Comparison of ENCODE assay signal across 17 cellular contexts in the genomic region with DNA sequence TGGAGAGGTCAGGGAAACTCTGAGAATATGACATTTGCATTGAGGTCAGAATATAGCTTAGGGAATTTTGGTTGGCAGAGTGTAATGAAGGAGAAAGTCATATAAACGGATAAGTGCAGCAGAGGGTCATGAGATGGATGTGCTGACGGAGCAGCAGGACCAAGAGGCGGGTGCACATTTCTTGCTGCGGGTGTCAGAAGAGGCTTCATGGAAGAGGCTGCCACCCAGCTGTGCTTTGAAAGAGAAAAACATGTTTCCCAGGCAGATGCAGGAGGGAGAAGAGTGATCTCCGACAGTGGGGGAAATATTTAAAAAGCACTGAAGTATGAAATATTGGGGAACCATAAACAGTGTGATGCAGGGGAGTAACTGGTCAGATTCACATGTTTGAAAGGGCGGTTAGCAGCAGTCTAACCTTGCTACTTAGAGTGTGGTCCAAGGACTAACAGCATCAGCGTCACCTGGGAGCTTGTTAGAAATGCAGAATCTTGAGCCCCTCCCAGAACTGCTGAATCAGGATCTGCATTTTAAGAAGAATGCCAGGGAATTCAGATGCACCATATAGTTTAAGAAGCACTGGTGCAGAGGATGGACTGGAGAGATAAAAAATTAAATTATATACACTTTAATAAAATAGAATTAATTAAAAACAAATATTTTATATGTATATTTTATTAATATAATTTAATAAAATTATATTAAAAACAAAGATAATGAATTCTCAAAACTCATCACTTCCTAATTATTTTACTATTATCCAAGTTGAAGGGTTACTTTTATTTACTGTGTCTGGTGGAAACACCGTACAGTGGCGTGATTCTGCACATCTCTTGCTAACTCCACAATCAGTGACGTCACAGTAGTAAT. TPM values are rescaled to one million over a fixed set of nuclear protein-coding genes. Genes with fewer than 3 reads are reported as not detected.
"Had no signal": no experiment of that assay in that cellular context is flagged by ENCODE, and none has a peak within 500 bp of the region (broad histone marks: within the 10 kb centered on the region; RNA-seq: fewer than 3 reads in every experiment).

No MANE protein-coding gene starts in this region.

- H3K27me3 ChIP-seq: ovary, transverse colon had no signal

- H3K4me1 Mint-ChIP-seq: central memory CD8-positive, alpha-beta T cell; nephron had no signal

- H3K4me3 ChIP-seq: ovary, skin epidermis, transverse colon had no signal

- H3K27ac ChIP-seq: ovary, skin epidermis, transverse colon had no signal

- H3K4me3 Mint-ChIP-seq: brain; central memory CD8-positive, alpha-beta T cell; effector memory CD8-positive, alpha-beta T cell; nephron had no signal

- ATAC-seq: activated naive CD4-positive, alpha-beta T cell treated with anti-CD3 and anti-CD28 coated beads, Interleukin-2, amount 50 U/mL, for 72 hours; effector memory CD8-positive, alpha-beta T cell; left colon had no signal

- DNase-seq: activated CD4-positive, alpha-beta T cell treated with anti-CD3 and anti-CD28 coated beads, Interleukin-2, amount 50 U/mL, for 1 hour; amniotic stem cell; cortex of kidney; effector memory CD8-positive, alpha-beta T cell; erythroblast; left colon; mammary epithelial cell; ovary; transverse colon had no signal

- H3K36me3 Mint-ChIP-seq: activated naive CD4-positive, alpha-beta T cell treated with anti-CD3 and anti-CD28 coated beads, Interleukin-2, amount 50 U/mL, for 72 hours; brain had no signal

- H3K27me3 Mint-ChIP-seq: brain; central memory CD8-positive, alpha-beta T cell had no signal

- H3K9me3 ChIP-seq: ovary, transverse colon had no signal

- H3K27ac Mint-ChIP-seq: activated naive CD4-positive, alpha-beta T cell treated with anti-CD3 and anti-CD28 coated beads, Interleukin-2, amount 50 U/mL, for 72 hours; effector memory CD8-positive, alpha-beta T cell had no signal

- H3K36me3 ChIP-seq: ovary, transverse colon had no signal

- H3K9me3 Mint-ChIP-seq: brain; central memory CD8-positive, alpha-beta T cell; effector memory CD8-positive, alpha-beta T cell; nephron had no signal

- H3K4me1 ChIP-seq: transverse colon had no signal

RNA-seq across cellular contexts. Expression of a gene that starts 36.1 kb away (rescaled TPM):
- total RNA-seq: activated naive CD4-positive, alpha-beta T cell treated with anti-CD3 and anti-CD28 coated beads, Interleukin-2, amount 50 U/mL, for 72 hours; fibroblast of villous mesenchyme; left colon; mammary epithelial cell; mucosa of gallbladder; ovary; T-helper 2 cell treated with Interferon-gamma antibody and Interleukin-4, amounts not matched to agents 100 ng/mL and 5 ng/mL, for 36 hours; transverse colon had no signal
- polyA plus RNA-seq: mammary epithelial cell, ovary had no signal

RNA-seq across cellular contexts. Expression of a gene that starts 44.8 kb away (rescaled TPM):
- total RNA-seq: activated naive CD4-positive, alpha-beta T cell treated with anti-CD3 and anti-CD28 coated beads, Interleukin-2, amount 50 U/mL, for 72 hours; mammary epithelial cell; mucosa of gallbladder; T-helper 2 cell treated with Interferon-gamma antibody and Interleukin-4, amounts not matched to agents 100 ng/mL and 5 ng/mL, for 36 hours had no signal
- polyA plus RNA-seq: mammary epithelial cell, ovary had no signal
